7 cellular contexts compared by ENCODE assay signal in genomic region chr3:101695779-101696372, GRCh38. TPM values are rescaled to one million over a fixed set of nuclear protein-coding genes. Genes with fewer than 3 reads are reported as not detected.
DNase-seq lines count a peak whose midpoint lies in the region; ATAC-seq, FAIRE-seq and TF ChIP-seq lines count a peak whose summit lies in the region.

No MANE protein-coding gene starts in this region.

- FAIRE-seq in GM18507 (lab: Jason Lieb, UNC): peak; percentile 67

- H3K4me3 ChIP-seq in spleen: no peak overlapping the region

- TF ChIP-seq CTCF in spleen (IDR thresholded peaks at IDR 0.05 in 8 of 11, conservative IDR thresholded peaks at IDR 0.05 in 3 of 11): peak; percentile 53 to 87 (median 78)

- WGBS in spleen, 5 donors: 35 to 40% (median 38%) methylated on average over 10 of the region's 10 CpGs

- no peaks in the 10 kb centered on the region for H3K27me3 ChIP-seq in spleen (replicated peaks in 1 of 7)

- DNase-seq in GM18507 (ENCODE audit: extremely low spot score, insufficient read length, low read depth) (no peak), SK-N-DZ (ENCODE audit: low spot score) (peak; percentile 59), foreskin melanocyte (peak; percentile 56), spleen (no peak)
- no peak for DNase-seq in activated effector memory CD4-positive, alpha-beta T cell treated with anti-CD3 and anti-CD28 coated beads, Interleukin-2, amount 50 U/mL, for 16 hours

- intact Hi-C loops in spleen (cut with DNase I; ENCODE audit: low total_unique reads): no loop called here

- no peaks in the 10 kb centered on the region for H3K36me3 ChIP-seq in spleen

- H3K27ac ChIP-seq in spleen: no peak overlapping the region

- H3K4me1 ChIP-seq in spleen: peaks cover 0 to 12% (median 8%) of the 10 kb centered on the region in 6 donors

- ATAC-seq in HG02840 (IDR thresholded peaks at IDR 0.05; ENCODE audit: low FRiP score, unreplicated experiment) (no peak), GM18868 (IDR thresholded peaks at IDR 0.05; ENCODE audit: unreplicated experiment) (no peak)

- H3K9me3 ChIP-seq in spleen: no peaks in the 10 kb centered on the region

- TF ChIP-seq POLR2A in spleen (IDR thresholded peaks at IDR 0.05): no peak

RNA-seq across cellular contexts. Expression of gene RPL24, which starts 9.4 kb away (rescaled TPM):
- 2,577 and 2,999 TPM in 2 replicates for polyA plus RNA-seq in SK-N-DZ (2014; cell fraction: cytosol; rRNA removed)
- polyA plus RNA-seq in SK-N-DZ (2014; cell fraction: nucleus; rRNA removed): 1,578 and 2,332 TPM in 2 replicates
- 100 to 1,000 TPM; 652 to 978 (median 810) TPM for total RNA-seq in spleen
- 1,000 to 10,000 TPM; 2,892 to 4,324 (median 3,948) TPM for polyA plus RNA-seq in spleen

RNA-seq across cellular contexts. Expression of gene ZBTB11, which starts 18.9 kb away (rescaled TPM):
- polyA plus RNA-seq in SK-N-DZ (2014; cell fraction: cytosol; rRNA removed): 11.2 and 14.4 TPM in 2 replicates
- polyA plus RNA-seq in SK-N-DZ (2014; cell fraction: nucleus; rRNA removed): 13.7 and 15.9 TPM in 2 replicates
- total RNA-seq in spleen: 10 to 100 TPM; 23.2 to 43.7 (median 26.3) TPM
- 1 to 10 TPM; 7.5 to 10.0 (median 9.0) TPM for polyA plus RNA-seq in spleen

RNA-seq across cellular contexts. Expression of gene CEP97, which starts 28.5 kb away (rescaled TPM):
- polyA plus RNA-seq in SK-N-DZ (2014; cell fraction: cytosol; rRNA removed): 12.7 and 13.2 TPM in 2 replicates
- 10.2 and 14.7 TPM in 2 replicates for polyA plus RNA-seq in SK-N-DZ (2014; cell fraction: nucleus; rRNA removed)
- 10 to 100 TPM in 3 of 7 donors, 1 to 10 TPM in 4; 8.7 to 18.2 (median 10.0) TPM for total RNA-seq in spleen
- polyA plus RNA-seq in spleen: 1 to 10 TPM in 2 of 3 donors, under 1 TPM in 1; 1.00 to 2.2 (median 1.6) TPM

Comparison
In these comparisons a context has a peak if more than half of its experiments do, and no peak if none do; other contexts are left out.
1. DNase-seq: peak in SK-N-DZ (single experiment) and foreskin melanocyte (single experiment); none in GM18507 (single experiment), spleen (single experiment) and activated effector memory CD4-positive, alpha-beta T cell treated with anti-CD3 and anti-CD28 coated beads, Interleukin-2, amount 50 U/mL, for 16 hours (single experiment).